8 cellular contexts compared by ENCODE assay signal in genomic region chr9:136886610-136887597, GRCh38. TPM values are rescaled to one million over a fixed set of nuclear protein-coding genes. Genes with fewer than 3 reads are reported as not detected.
A peak's percentile ranks its signal among the peaks of the same experiment; 100 is the strongest.
DNase-seq lines count a peak whose midpoint lies in the region; ATAC-seq, FAIRE-seq and TF ChIP-seq lines count a peak whose summit lies in the region.

No MANE protein-coding gene starts in this region.

- TF ChIP-seq CTCF in AG09309 (IDR thresholded peaks at IDR 0.05; ENCODE audit: control insufficient read depth, insufficient read depth, low read depth, low read length, missing control alignments) (peak; percentile 3), brain (conservative IDR thresholded peaks at IDR 0.05) (no peak), keratinocyte (optimal IDR thresholded peaks at IDR 0.05 in 1 of 3, IDR thresholded peaks at IDR 0.05 in 1 of 3, conservative IDR thresholded peaks at IDR 0.05 in 1 of 3; ENCODE audit: extremely low read depth in 1 of 3, insufficient read depth in 2 of 3, low read length in 3 of 3) (no peak)

- H3K27ac ChIP-seq in keratinocyte (ENCODE audit: control insufficient read depth, insufficient read depth, low read length), result peak overlapping the region; percentile 76

- no peak overlapping the region for H2AFZ ChIP-seq in keratinocyte (ENCODE audit: control insufficient read depth, low read length)

- no peaks in the 10 kb centered on the region for H3K9me3 Mint-ChIP-seq in brain

- peak overlapping the region; percentile 86 for H3K9ac ChIP-seq in keratinocyte (ENCODE audit: control insufficient read depth, extremely low read depth, insufficient read depth, low read length)

- H3K4me1 ChIP-seq in keratinocyte (ENCODE audit: control insufficient read depth, extremely low read depth, insufficient read depth, low read length), result peaks cover 26% of the 10 kb centered on the region

- H3K27me3 ChIP-seq in keratinocyte (ENCODE audit: control insufficient read depth, extremely low read depth, insufficient read depth, low read length), result no peaks in the 10 kb centered on the region

- no peaks in the 10 kb centered on the region for H3K9me3 ChIP-seq in keratinocyte (ENCODE audit: control insufficient read depth, low read depth, low read length)

- H3K4me3 Mint-ChIP-seq in brain, result peak overlapping the region; percentile 84 to 91 (median 88)

- H3K4me3 ChIP-seq in AG09309 (ENCODE audit: control insufficient read depth, low read depth, low read length) (peak overlapping the region; percentile 87), keratinocyte (ENCODE audit: control insufficient read depth in 2 of 3, extremely low read depth in 1 of 3, insufficient read depth in 2 of 3, low read depth in 1 of 3, low read length in 3 of 3) (peak overlapping the region; percentile 74 to 87 (median 86))

- H3K4me2 ChIP-seq in keratinocyte (ENCODE audit: control insufficient read depth, extremely low read depth, insufficient read depth, low read depth, low read length), result peak overlapping the region; percentile 96

- no peak for FAIRE-seq in keratinocyte (lab: Jason Lieb, UNC)

- H4K20me1 ChIP-seq in keratinocyte (ENCODE audit: control insufficient read depth, extremely low read depth, insufficient read depth, low read length), result no peaks in the 10 kb centered on the region

- H3K36me3 ChIP-seq in keratinocyte (ENCODE audit: control insufficient read depth in 2 of 2, extremely low read depth in 1 of 2, insufficient read depth in 2 of 2, low read length in 2 of 2), result peaks cover 4 to 5% of the 10 kb centered on the region in 2 experiments

- H3K36me3 Mint-ChIP-seq in brain, result no peaks in the 10 kb centered on the region

- no peaks in the 10 kb centered on the region for H3K27me3 Mint-ChIP-seq in brain

- dilution Hi-C loops in keratinocyte (cut with MboI; ENCODE audit: extremely low pct_ligation_motif_present, low sequenced_read_pairs), result no loop called here

- peak overlapping the region; percentile 60 to 93 (median 83) for H3K27ac Mint-ChIP-seq in brain

- ATAC-seq in GM18502 (IDR thresholded peaks at IDR 0.05; ENCODE audit: poor library complexity, unreplicated experiment) (peak; percentile 22), HG02870 (IDR thresholded peaks at IDR 0.05; ENCODE audit: unreplicated experiment) (peak; percentile 22)

- no peaks in the 10 kb centered on the region for H3K9me1 ChIP-seq in keratinocyte (ENCODE audit: control insufficient read depth, extremely low read depth, insufficient read depth, low read length)

- peaks cover 52% of the 10 kb centered on the region for H3K79me2 ChIP-seq in keratinocyte (ENCODE audit: control insufficient read depth, insufficient read depth, low read length)

- no peak for DNase-seq in AG09309 (ENCODE audit: low read depth)
- peak; percentile 40 for DNase-seq in RPMI8226
- DNase-seq in keratinocyte (ENCODE audit: low read depth, low spot score), result no peak
- peak; percentile 43 for DNase-seq in stimulated activated CD4-positive, alpha-beta T cell treated with anti-CD3 and anti-CD28 coated beads, Interleukin-4, amount 100 ng/mL, for 1 hour
- no peak for DNase-seq in mesenteric fat pad (ENCODE audit: low spot score)

- peaks cover 9% of the 10 kb centered on the region for H3K4me1 Mint-ChIP-seq in brain

RNA-seq across cellular contexts. Expression of gene TRAF2, which starts 0.6 kb away (rescaled TPM):
- polyA plus RNA-seq in brain (ENCODE audit: insufficient read depth, low read depth, low replicate concordance) (36.2 TPM), keratinocyte (9.9 to 12.9 TPM (median 10.6 TPM) in 3 replicates)
- polyA plus RNA-seq in keratinocyte (2011; ENCODE audit: low read depth), result 5.1 TPM
- 4.8 and 7.9 TPM in 2 replicates for polyA plus RNA-seq in keratinocyte (2011; cell fraction: cytosol; rRNA removed)
- 15.2 and 19.4 TPM in 2 replicates for polyA plus RNA-seq in keratinocyte (2011; cell fraction: nucleus; rRNA removed)
- 6.5 and 14.0 TPM in 2 replicates for polyA plus RNA-seq in keratinocyte (2012; ENCODE audit: low replicate concordance)
- polyA minus RNA-seq in keratinocyte, result 9.4 to 19.4 TPM (median 10.7 TPM) in 3 replicates
- 14.6 TPM for polyA minus RNA-seq in keratinocyte (2011; cell fraction: cytosol; rRNA and poly(A)+ RNA removed)
- polyA minus RNA-seq in keratinocyte (2011; cell fraction: nucleus; rRNA and poly(A)+ RNA removed), result 9.9 and 14.0 TPM in 2 replicates
- total RNA-seq in mesenteric fat pad, result 8.8 TPM

RNA-seq across cellular contexts. Expression of gene EDF1, which starts 20.8 kb away (rescaled TPM):
- polyA plus RNA-seq in brain (ENCODE audit: insufficient read depth, low read depth, low replicate concordance) (974 TPM), keratinocyte (329 to 354 TPM (median 343 TPM) in 3 replicates)
- 473 TPM for polyA plus RNA-seq in keratinocyte (2011; ENCODE audit: low read depth)
- 240 and 419 TPM in 2 replicates for polyA plus RNA-seq in keratinocyte (2011; cell fraction: cytosol; rRNA removed)
- polyA plus RNA-seq in keratinocyte (2011; cell fraction: nucleus; rRNA removed), result 203 and 230 TPM in 2 replicates
- 312 and 449 TPM in 2 replicates for polyA plus RNA-seq in keratinocyte (2012; ENCODE audit: low replicate concordance)
- 58.7 to 147 TPM (median 109 TPM) in 3 replicates for polyA minus RNA-seq in keratinocyte
- polyA minus RNA-seq in keratinocyte (2011; cell fraction: cytosol; rRNA and poly(A)+ RNA removed), result 239 TPM
- polyA minus RNA-seq in keratinocyte (2011; cell fraction: nucleus; rRNA and poly(A)+ RNA removed), result 51.2 and 54.6 TPM in 2 replicates
- 215 TPM for total RNA-seq in mesenteric fat pad

RNA-seq across cellular contexts. Expression of gene MAMDC4, which starts 34.8 kb away (rescaled TPM):
- 0.93 TPM for polyA plus RNA-seq in brain (ENCODE audit: insufficient read depth, low read depth, low replicate concordance)
- polyA plus RNA-seq in keratinocyte, result 0.49 to 0.82 TPM (median 0.62 TPM) in 3 replicates
- polyA plus RNA-seq in keratinocyte (2011; ENCODE audit: low read depth), result 0.42 TPM
- polyA plus RNA-seq in keratinocyte (2011; cell fraction: cytosol; rRNA removed), result 0.11 and 0.18 TPM in 2 replicates
- polyA plus RNA-seq in keratinocyte (2011; cell fraction: nucleus; rRNA removed), result 4.4 and 6.0 TPM in 2 replicates
- polyA plus RNA-seq in keratinocyte (2012; ENCODE audit: low replicate concordance), result 1.1 and 1.6 TPM in 2 replicates
- polyA minus RNA-seq in keratinocyte, result 0.10 to 0.35 TPM (median 0.16 TPM) in 3 replicates
- not detected for polyA minus RNA-seq in keratinocyte (2011; cell fraction: cytosol; rRNA and poly(A)+ RNA removed)
- polyA minus RNA-seq in keratinocyte (2011; cell fraction: nucleus; rRNA and poly(A)+ RNA removed), result 0.63 and 0.85 TPM in 2 replicates
- total RNA-seq in mesenteric fat pad, result 1.6 TPM

RNA-seq across cellular contexts. Expression of gene PHPT1, which starts 37.7 kb away (rescaled TPM):
- 259 TPM for polyA plus RNA-seq in brain (ENCODE audit: insufficient read depth, low read depth, low replicate concordance)
- polyA plus RNA-seq in keratinocyte, result 68.8 to 113 TPM (median 97.9 TPM) in 3 replicates
- polyA plus RNA-seq in keratinocyte (2011; ENCODE audit: low read depth), result 110 TPM
- polyA plus RNA-seq in keratinocyte (2011; cell fraction: cytosol; rRNA removed), result 52.2 and 121 TPM in 2 replicates
- polyA plus RNA-seq in keratinocyte (2011; cell fraction: nucleus; rRNA removed), result 45.1 and 48.6 TPM in 2 replicates
- 88.4 and 108 TPM in 2 replicates for polyA plus RNA-seq in keratinocyte (2012; ENCODE audit: low replicate concordance)
- polyA minus RNA-seq in keratinocyte, result 16.0 to 25.6 TPM (median 24.3 TPM) in 3 replicates
- 68.1 TPM for polyA minus RNA-seq in keratinocyte (2011; cell fraction: cytosol; rRNA and poly(A)+ RNA removed)
- 11.7 and 12.6 TPM in 2 replicates for polyA minus RNA-seq in keratinocyte (2011; cell fraction: nucleus; rRNA and poly(A)+ RNA removed)
- total RNA-seq in mesenteric fat pad, result 89.6 TPM

RNA-seq across cellular contexts. Expression of gene AJM1, which starts 44.6 kb away (rescaled TPM):
- polyA plus RNA-seq in brain (ENCODE audit: insufficient read depth, low read depth, low replicate concordance), result 10.5 TPM
- polyA plus RNA-seq in keratinocyte, result 0.10 to 0.21 TPM (median 0.12 TPM) in 3 replicates
- polyA plus RNA-seq in keratinocyte (2011; ENCODE audit: low read depth), result 0.29 TPM
- polyA plus RNA-seq in keratinocyte (2011; cell fraction: cytosol; rRNA removed), result 0.01 and 0.08 TPM in 2 replicates
- 0.92 and 0.93 TPM in 2 replicates for polyA plus RNA-seq in keratinocyte (2011; cell fraction: nucleus; rRNA removed)
- polyA plus RNA-seq in keratinocyte (2012; ENCODE audit: low replicate concordance), result 0.41 and 0.79 TPM in 2 replicates
- not detected in 3 replicates for polyA minus RNA-seq in keratinocyte
- polyA minus RNA-seq in keratinocyte (2011; cell fraction: cytosol; rRNA and poly(A)+ RNA removed), result not detected
- polyA minus RNA-seq in keratinocyte (2011; cell fraction: nucleus; rRNA and poly(A)+ RNA removed), result 0.16 and 0.42 TPM in 2 replicates
- 1.00 TPM for total RNA-seq in mesenteric fat pad

Comparison
In these comparisons a context has a peak if more than half of its experiments do, and no peak if none do; other contexts are left out.
1. DNase-seq: peak in RPMI8226 (single experiment) and stimulated activated CD4-positive, alpha-beta T cell treated with anti-CD3 and anti-CD28 coated beads, Interleukin-4, amount 100 ng/mL, for 1 hour (single experiment); none in AG09309 (single experiment), keratinocyte (single experiment) and mesenteric fat pad (single experiment).